ENCODE assay signal across 1 cellular context in the genomic region with DNA sequence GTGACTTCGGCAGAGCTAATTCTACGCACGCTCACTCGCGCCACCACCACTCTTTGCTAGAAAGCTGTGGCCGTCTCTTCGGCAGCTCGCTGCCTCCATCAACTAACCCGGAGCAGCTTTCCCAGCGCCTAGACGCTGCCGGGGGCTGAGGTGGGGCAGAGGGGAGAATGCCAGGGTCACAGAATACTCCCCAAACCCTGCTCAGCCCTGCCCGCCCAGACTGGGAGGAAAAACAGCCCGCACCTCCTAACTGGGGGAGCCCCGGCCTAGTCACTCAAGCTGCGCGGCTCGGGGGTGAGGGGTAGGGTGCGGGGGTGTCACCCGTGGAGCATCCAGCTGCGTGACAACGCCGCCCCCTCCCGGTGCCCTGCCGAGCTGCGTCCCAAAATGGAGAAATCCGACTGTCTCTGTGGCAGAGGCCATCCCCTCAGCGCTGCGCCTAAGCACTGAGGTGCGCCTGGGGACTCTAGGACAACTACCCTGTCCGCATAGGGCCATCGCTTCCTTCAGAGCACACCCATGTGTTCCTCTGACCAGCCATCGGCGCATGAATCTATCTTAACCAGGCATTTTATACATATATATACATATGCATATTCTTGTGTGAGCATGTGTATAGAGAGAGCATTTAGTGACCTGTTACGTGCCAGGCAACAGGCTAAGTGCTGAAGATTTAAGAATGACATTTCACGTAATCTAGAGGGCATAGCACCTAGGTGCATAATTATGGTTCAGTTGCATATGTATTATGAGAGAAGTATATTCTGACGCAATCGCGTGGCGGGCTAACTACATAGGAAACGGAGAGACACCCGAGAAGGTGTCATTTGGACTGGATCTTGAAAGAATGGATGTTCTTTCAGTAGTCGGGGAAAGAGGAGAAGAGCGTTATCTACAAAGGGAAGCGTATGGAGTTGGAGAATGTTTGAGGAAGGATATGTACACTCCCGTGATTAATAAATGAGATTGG.
TF ChIP-seq lines count a peak whose summit lies in the region.

No MANE protein-coding gene starts in this region.

TF ChIP-seq in HepG2, 621 proteins besides CTCF, POLR2A, EP300 and RAD21 (continued from another document):
- TF ChIP-seq ATF4 (CRISPR knock-in tag; IDR thresholded peaks at IDR 0.05) (0 out of 4 replicates have a peak, but pooled peaks of 1 of the 2 experiments have one; percentile 6), ZNF124 (CRISPR knock-in tag; IDR thresholded peaks at IDR 0.05) (no peak), PHB2 (IDR thresholded peaks at IDR 0.05; ENCODE audit: partially characterized antibody) (no peak), FLYWCH1 (CRISPR knock-in tag; IDR thresholded peaks at IDR 0.05) (no peak), ZNF101 (CRISPR knock-in tag; IDR thresholded peaks at IDR 0.05; ENCODE audit: borderline replicate concordance, low read depth) (no peak), NRL (CRISPR knock-in tag; IDR thresholded peaks at IDR 0.05; ENCODE audit: borderline replicate concordance) (0 out of 2 replicates have a peak, but pooled peaks have one; percentile 15), ATAD3A (CRISPR knock-in tag; IDR thresholded peaks at IDR 0.05) (no peak), ZNF234 (CRISPR knock-in tag; conservative IDR thresholded peaks at IDR 0.05) (no peak), NFYB (CRISPR knock-in tag; IDR thresholded peaks at IDR 0.05) (no peak), KLF6 (CRISPR knock-in tag; IDR thresholded peaks at IDR 0.05) (0 out of 2 replicates have a peak, but pooled peaks have one; percentile 47), ZNF33A (CRISPR knock-in tag; IDR thresholded peaks at IDR 0.05; ENCODE audit: borderline replicate concordance) (peak; percentile 54; the same call in 1 of the 2 replicates), ARNTL (CRISPR knock-in tag; IDR thresholded peaks at IDR 0.05) (0 out of 2 replicates have a peak, but pooled peaks have one; percentile 4), GATAD2A (CRISPR knock-in tag; IDR thresholded peaks at IDR 0.05) (0 out of 2 replicates have a peak, but pooled peaks have one; percentile 13), ZHX1 (CRISPR knock-in tag; IDR thresholded peaks at IDR 0.05; ENCODE audit: low read depth) (peak; percentile 77; the same call in 1 of the 2 replicates), ZFY (CRISPR knock-in tag; IDR thresholded peaks at IDR 0.05) (peak; percentile 47), GFI1 (CRISPR knock-in tag; IDR thresholded peaks at IDR 0.05; ENCODE audit: borderline replicate concordance) (0 out of 2 replicates have a peak, but pooled peaks have one; percentile 53)
- TF ChIP-seq, protein P1, sequence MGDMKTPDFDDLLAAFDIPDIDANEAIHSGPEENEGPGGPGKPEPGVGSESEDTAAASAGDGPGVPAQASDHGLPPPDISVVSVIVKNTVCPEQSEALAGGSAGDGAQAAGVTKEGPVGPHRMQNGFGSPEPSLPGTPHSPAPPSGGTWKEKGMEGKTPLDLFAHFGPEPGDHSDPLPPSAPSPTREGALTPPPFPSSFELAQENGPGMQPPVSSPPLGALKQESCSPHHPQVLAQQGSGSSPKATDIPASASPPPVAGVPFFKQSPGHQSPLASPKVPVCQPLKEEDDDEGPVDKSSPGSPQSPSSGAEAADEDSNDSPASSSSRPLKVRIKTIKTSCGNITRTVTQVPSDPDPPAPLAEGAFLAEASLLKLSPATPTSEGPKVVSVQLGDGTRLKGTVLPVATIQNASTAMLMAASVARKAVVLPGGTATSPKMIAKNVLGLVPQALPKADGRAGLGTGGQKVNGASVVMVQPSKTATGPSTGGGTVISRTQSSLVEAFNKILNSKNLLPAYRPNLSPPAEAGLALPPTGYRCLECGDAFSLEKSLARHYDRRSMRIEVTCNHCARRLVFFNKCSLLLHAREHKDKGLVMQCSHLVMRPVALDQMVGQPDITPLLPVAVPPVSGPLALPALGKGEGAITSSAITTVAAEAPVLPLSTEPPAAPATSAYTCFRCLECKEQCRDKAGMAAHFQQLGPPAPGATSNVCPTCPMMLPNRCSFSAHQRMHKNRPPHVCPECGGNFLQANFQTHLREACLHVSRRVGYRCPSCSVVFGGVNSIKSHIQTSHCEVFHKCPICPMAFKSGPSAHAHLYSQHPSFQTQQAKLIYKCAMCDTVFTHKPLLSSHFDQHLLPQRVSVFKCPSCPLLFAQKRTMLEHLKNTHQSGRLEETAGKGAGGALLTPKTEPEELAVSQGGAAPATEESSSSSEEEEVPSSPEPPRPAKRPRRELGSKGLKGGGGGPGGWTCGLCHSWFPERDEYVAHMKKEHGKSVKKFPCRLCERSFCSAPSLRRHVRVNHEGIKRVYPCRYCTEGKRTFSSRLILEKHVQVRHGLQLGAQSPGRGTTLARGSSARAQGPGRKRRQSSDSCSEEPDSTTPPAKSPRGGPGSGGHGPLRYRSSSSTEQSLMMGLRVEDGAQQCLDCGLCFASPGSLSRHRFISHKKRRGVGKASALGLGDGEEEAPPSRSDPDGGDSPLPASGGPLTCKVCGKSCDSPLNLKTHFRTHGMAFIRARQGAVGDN (CRISPR knock-in tag; IDR thresholded peaks at IDR 0.05): peak; percentile 65
- TF ChIP-seq, protein P2, sequence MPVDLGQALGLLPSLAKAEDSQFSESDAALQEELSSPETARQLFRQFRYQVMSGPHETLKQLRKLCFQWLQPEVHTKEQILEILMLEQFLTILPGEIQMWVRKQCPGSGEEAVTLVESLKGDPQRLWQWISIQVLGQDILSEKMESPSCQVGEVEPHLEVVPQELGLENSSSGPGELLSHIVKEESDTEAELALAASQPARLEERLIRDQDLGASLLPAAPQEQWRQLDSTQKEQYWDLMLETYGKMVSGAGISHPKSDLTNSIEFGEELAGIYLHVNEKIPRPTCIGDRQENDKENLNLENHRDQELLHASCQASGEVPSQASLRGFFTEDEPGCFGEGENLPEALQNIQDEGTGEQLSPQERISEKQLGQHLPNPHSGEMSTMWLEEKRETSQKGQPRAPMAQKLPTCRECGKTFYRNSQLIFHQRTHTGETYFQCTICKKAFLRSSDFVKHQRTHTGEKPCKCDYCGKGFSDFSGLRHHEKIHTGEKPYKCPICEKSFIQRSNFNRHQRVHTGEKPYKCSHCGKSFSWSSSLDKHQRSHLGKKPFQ (CRISPR knock-in tag; IDR thresholded peaks at IDR 0.05; ENCODE audit: insufficient replicate concordance): no peak
- TF ChIP-seq, protein P3, sequence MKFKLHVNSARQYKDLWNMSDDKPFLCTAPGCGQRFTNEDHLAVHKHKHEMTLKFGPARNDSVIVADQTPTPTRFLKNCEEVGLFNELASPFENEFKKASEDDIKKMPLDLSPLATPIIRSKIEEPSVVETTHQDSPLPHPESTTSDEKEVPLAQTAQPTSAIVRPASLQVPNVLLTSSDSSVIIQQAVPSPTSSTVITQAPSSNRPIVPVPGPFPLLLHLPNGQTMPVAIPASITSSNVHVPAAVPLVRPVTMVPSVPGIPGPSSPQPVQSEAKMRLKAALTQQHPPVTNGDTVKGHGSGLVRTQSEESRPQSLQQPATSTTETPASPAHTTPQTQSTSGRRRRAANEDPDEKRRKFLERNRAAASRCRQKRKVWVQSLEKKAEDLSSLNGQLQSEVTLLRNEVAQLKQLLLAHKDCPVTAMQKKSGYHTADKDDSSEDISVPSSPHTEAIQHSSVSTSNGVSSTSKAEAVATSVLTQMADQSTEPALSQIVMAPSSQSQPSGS (CRISPR knock-in tag; IDR thresholded peaks at IDR 0.05): no peak
